8 cellular contexts compared by ENCODE assay signal in genomic region chr20:35303735-35304431, GRCh38. TPM values are rescaled to one million over a fixed set of nuclear protein-coding genes. Genes with fewer than 3 reads are reported as not detected.
DNase-seq lines count a peak whose midpoint lies in the region; ATAC-seq and TF ChIP-seq lines count a peak whose summit lies in the region.

No MANE protein-coding gene starts in this region.

- peak overlapping the region; percentile 99 for H3K27ac Mint-ChIP-seq in chondrocyte (ENCODE audit: unreplicated experiment)

- H3K4me3 Mint-ChIP-seq in chondrocyte (ENCODE audit: unreplicated experiment), result no peak overlapping the region

- no peaks in the 10 kb centered on the region for H3K27me3 ChIP-seq in left lung

- no peaks in the 10 kb centered on the region for H3K9me3 Mint-ChIP-seq in chondrocyte (ENCODE audit: low read depth)

- ATAC-seq in HG03342 (IDR thresholded peaks at IDR 0.05; ENCODE audit: unreplicated experiment) (peak; percentile 57), left lung (peak; percentile 79), HG03045 (IDR thresholded peaks at IDR 0.05; ENCODE audit: unreplicated experiment) (no peak)

- H3K4me1 ChIP-seq in left lung, result peaks cover 0 to 21% of the 10 kb centered on the region in 2 donors

- H3K36me3 ChIP-seq in left lung, result no peaks in the 10 kb centered on the region

- H3K4me1 Mint-ChIP-seq in chondrocyte (ENCODE audit: low read depth), result peaks cover 75% of the 10 kb centered on the region

- no peaks in the 10 kb centered on the region for H3K9me3 ChIP-seq in left lung

- H3K36me3 Mint-ChIP-seq in chondrocyte (ENCODE audit: low read depth), result no peaks in the 10 kb centered on the region

- DNase-seq in DMS153 (lab: John Stamatoyannopoulos, UW) (peak; percentile 86), NCI-H510A treated with DMSO at 0.1 percent for 48 hours (lab: John Stamatoyannopoulos, UW) (peak; percentile 90), chondrocyte (ENCODE audit: low spot score) (no peak), left lung (peak in 1 of 2 donors; percentile 70)
- peak; percentile 73 to 83 for DNase-seq in activated CD4-positive, alpha-beta T cell treated with anti-CD3 and anti-CD28 coated beads for 4 hours
- DNase-seq in stimulated activated CD4-positive, alpha-beta T cell treated with anti-CD3 and anti-CD28 coated beads, Interleukin-4, amount 100 ng/mL, for 4 hours, result peak; percentile 70 to 78

- intact Hi-C loops in left lung (cut with DNase I), result loop anchor here in 1 of 2 donors (5.0 kb wide), 1 partner anchor 143 kb away; no protein-coding TSS in a partner anchor

- H3K27ac ChIP-seq in left lung, result no peak overlapping the region

- H3K4me3 ChIP-seq in left lung, result no peak overlapping the region

- peak; percentile 93 for TF ChIP-seq CTCF in chondrocyte (IDR thresholded peaks at IDR 0.05)
- TF ChIP-seq CTCF in left lung (IDR thresholded peaks at IDR 0.05), result peak; percentile 93 to 94

- H3K27me3 Mint-ChIP-seq in chondrocyte (ENCODE audit: low read depth), result no peaks in the 10 kb centered on the region

RNA-seq across cellular contexts. Expression of gene FAM83C, which starts 11.7 kb away (rescaled TPM):
- total RNA-seq in chondrocyte, result not detected in 3 replicates
- not detected for total RNA-seq in left lung

RNA-seq across cellular contexts. Expression of gene EIF6, which starts 19.3 kb away (rescaled TPM):
- total RNA-seq in chondrocyte (117 to 125 TPM (median 123 TPM) in 3 replicates), left lung (100 to 1,000 TPM in 1 of 2 donors, 10 to 100 TPM in 1; 96.9 to 110 TPM)

RNA-seq across cellular contexts. Expression of gene MMP24OS, which starts 26.0 kb away (rescaled TPM):
- 89.8 to 94.6 TPM (median 91.5 TPM) in 3 replicates for total RNA-seq in chondrocyte
- total RNA-seq in left lung, result 100 to 1,000 TPM in 1 of 2 donors, 10 to 100 TPM in 1; 75.7 to 109 TPM
